Comparison of ENCODE assay signal across 1 cellular context in genomic region chr1:37741662-37742061, GRCh38.
TF ChIP-seq lines count a peak whose summit lies in the region.

No MANE protein-coding gene starts in this region.

TF ChIP-seq in GM23338, 12 proteins besides CTCF, POLR2A, EP300 and RAD21 (continued from another document):
- TF ChIP-seq ZNF462 (CRISPR knock-in tag; IDR thresholded peaks at IDR 0.05) (no peak), JUNB (IDR thresholded peaks at IDR 0.05; ENCODE audit: unreplicated experiment) (no peak), POLR2AphosphoS5 (IDR thresholded peaks at IDR 0.05; ENCODE audit: low read depth) (no peak), CREB1 (CRISPR knock-in tag; IDR thresholded peaks at IDR 0.05; ENCODE audit: low read depth) (no peak), NANOG (IDR thresholded peaks at IDR 0.05; ENCODE audit: borderline replicate concordance) (no peak), EZH2 (IDR thresholded peaks at IDR 0.05; ENCODE audit: low read depth, unreplicated experiment) (no peak), EZH2phosphoT487 (IDR thresholded peaks at IDR 0.05; ENCODE audit: unreplicated experiment) (no peak)
